ENCODE assay signal across 1 cellular context in the genomic region with DNA sequence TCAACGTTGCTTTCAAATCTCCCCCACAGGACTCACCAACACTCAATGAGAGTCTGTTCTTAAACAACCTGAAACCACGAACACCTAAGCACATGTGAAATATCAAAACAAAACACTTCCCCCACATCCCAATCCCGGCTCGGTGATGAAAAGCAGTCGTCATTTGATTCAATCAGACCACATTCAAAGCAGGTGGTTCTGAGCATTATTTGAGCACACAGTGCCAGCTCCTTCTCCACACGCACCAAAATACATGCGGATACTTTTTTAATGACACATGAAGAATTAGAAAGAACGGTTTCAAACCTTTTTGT.
A peak's percentile ranks its signal among the peaks of the same experiment; 100 is the strongest.
TF ChIP-seq lines count a peak whose summit lies in the region.

No MANE protein-coding gene starts in this region.

TF ChIP-seq in GM12878, 131 proteins besides CTCF, POLR2A, EP300 and RAD21 (continued from another document and continues in another):
- TF ChIP-seq POU2F2 (IDR thresholded peaks at IDR 0.05; ENCODE audit: borderline replicate concordance, low read depth, low read length) (peak; percentile 81; the same call in 2 of the 3 replicates), ZNF274 (IDR thresholded peaks at IDR 0.05; ENCODE audit: insufficient read depth, insufficient read length) (no peak), SMC3 (IDR thresholded peaks at IDR 0.05; ENCODE audit: borderline replicate concordance, low read length) (no peak), EGR1 (IDR thresholded peaks at IDR 0.05; ENCODE audit: borderline replicate concordance in 1 of 2, low read depth in 2 of 2, low read length in 2 of 2) (no peak), KDM1A (IDR thresholded peaks at IDR 0.05; ENCODE audit: borderline replicate concordance) (no peak), SMARCA5 (IDR thresholded peaks at IDR 0.05) (no peak), YY1 (IDR thresholded peaks at IDR 0.05; ENCODE audit: low read depth, low read length) (no peak), ZZZ3 (IDR thresholded peaks at IDR 0.05; ENCODE audit: control insufficient read depth, insufficient read length, low read depth) (no peak), CHD4 (IDR thresholded peaks at IDR 0.05) (no peak), ETV6 (conservative IDR thresholded peaks at IDR 0.05 in 1 of 2, IDR thresholded peaks at IDR 0.05 in 1 of 2; ENCODE audit: borderline replicate concordance in 1 of 2, low read depth in 1 of 2) (no peak), CEBPB (IDR thresholded peaks at IDR 0.05; ENCODE audit: borderline replicate concordance in 1 of 2, low read depth in 2 of 2, low read length in 2 of 2) (no peak), TCF12 (IDR thresholded peaks at IDR 0.05; ENCODE audit: low read depth, low read length) (no peak), BHLHE40 (IDR thresholded peaks at IDR 0.05; ENCODE audit: borderline replicate concordance in 1 of 2, low read depth in 2 of 2, low read length in 1 of 2) (peak; percentile 40 to 59; a peak in 2 of 4 replicates), ZNF384 (IDR thresholded peaks at IDR 0.05; ENCODE audit: borderline replicate concordance, low read depth, low read length) (no peak), SPI1 (IDR thresholded peaks at IDR 0.05; ENCODE audit: borderline replicate concordance, insufficient read depth, low read depth, low read length) (no peak), IKZF2 (IDR thresholded peaks at IDR 0.05) (peak; percentile 59 to 64), NFYA (IDR thresholded peaks at IDR 0.05; ENCODE audit: borderline replicate concordance, low read depth, low read length) (no peak), BMI1 (IDR thresholded peaks at IDR 0.05; ENCODE audit: borderline replicate concordance) (no peak), RCOR1 (conservative IDR thresholded peaks at IDR 0.05; ENCODE audit: low read depth, low read length) (no peak), NBN (IDR thresholded peaks at IDR 0.05) (no peak), LARP7 (IDR thresholded peaks at IDR 0.05) (no peak)
- TF ChIP-seq, protein P1, sequence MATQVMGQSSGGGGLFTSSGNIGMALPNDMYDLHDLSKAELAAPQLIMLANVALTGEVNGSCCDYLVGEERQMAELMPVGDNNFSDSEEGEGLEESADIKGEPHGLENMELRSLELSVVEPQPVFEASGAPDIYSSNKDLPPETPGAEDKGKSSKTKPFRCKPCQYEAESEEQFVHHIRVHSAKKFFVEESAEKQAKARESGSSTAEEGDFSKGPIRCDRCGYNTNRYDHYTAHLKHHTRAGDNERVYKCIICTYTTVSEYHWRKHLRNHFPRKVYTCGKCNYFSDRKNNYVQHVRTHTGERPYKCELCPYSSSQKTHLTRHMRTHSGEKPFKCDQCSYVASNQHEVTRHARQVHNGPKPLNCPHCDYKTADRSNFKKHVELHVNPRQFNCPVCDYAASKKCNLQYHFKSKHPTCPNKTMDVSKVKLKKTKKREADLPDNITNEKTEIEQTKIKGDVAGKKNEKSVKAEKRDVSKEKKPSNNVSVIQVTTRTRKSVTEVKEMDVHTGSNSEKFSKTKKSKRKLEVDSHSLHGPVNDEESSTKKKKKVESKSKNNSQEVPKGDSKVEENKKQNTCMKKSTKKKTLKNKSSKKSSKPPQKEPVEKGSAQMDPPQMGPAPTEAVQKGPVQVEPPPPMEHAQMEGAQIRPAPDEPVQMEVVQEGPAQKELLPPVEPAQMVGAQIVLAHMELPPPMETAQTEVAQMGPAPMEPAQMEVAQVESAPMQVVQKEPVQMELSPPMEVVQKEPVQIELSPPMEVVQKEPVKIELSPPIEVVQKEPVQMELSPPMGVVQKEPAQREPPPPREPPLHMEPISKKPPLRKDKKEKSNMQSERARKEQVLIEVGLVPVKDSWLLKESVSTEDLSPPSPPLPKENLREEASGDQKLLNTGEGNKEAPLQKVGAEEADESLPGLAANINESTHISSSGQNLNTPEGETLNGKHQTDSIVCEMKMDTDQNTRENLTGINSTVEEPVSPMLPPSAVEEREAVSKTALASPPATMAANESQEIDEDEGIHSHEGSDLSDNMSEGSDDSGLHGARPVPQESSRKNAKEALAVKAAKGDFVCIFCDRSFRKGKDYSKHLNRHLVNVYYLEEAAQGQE (IDR thresholded peaks at IDR 0.05; ENCODE audit: low read depth, low read length) = no peak
- TF ChIP-seq, protein P2, sequence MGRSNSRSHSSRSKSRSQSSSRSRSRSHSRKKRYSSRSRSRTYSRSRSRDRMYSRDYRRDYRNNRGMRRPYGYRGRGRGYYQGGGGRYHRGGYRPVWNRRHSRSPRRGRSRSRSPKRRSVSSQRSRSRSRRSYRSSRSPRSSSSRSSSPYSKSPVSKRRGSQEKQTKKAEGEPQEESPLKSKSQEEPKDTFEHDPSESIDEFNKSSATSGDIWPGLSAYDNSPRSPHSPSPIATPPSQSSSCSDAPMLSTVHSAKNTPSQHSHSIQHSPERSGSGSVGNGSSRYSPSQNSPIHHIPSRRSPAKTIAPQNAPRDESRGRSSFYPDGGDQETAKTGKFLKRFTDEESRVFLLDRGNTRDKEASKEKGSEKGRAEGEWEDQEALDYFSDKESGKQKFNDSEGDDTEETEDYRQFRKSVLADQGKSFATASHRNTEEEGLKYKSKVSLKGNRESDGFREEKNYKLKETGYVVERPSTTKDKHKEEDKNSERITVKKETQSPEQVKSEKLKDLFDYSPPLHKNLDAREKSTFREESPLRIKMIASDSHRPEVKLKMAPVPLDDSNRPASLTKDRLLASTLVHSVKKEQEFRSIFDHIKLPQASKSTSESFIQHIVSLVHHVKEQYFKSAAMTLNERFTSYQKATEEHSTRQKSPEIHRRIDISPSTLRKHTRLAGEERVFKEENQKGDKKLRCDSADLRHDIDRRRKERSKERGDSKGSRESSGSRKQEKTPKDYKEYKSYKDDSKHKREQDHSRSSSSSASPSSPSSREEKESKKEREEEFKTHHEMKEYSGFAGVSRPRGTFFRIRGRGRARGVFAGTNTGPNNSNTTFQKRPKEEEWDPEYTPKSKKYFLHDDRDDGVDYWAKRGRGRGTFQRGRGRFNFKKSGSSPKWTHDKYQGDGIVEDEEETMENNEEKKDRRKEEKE (IDR thresholded peaks at IDR 0.05) = no peak
- TF ChIP-seq, protein P3, sequence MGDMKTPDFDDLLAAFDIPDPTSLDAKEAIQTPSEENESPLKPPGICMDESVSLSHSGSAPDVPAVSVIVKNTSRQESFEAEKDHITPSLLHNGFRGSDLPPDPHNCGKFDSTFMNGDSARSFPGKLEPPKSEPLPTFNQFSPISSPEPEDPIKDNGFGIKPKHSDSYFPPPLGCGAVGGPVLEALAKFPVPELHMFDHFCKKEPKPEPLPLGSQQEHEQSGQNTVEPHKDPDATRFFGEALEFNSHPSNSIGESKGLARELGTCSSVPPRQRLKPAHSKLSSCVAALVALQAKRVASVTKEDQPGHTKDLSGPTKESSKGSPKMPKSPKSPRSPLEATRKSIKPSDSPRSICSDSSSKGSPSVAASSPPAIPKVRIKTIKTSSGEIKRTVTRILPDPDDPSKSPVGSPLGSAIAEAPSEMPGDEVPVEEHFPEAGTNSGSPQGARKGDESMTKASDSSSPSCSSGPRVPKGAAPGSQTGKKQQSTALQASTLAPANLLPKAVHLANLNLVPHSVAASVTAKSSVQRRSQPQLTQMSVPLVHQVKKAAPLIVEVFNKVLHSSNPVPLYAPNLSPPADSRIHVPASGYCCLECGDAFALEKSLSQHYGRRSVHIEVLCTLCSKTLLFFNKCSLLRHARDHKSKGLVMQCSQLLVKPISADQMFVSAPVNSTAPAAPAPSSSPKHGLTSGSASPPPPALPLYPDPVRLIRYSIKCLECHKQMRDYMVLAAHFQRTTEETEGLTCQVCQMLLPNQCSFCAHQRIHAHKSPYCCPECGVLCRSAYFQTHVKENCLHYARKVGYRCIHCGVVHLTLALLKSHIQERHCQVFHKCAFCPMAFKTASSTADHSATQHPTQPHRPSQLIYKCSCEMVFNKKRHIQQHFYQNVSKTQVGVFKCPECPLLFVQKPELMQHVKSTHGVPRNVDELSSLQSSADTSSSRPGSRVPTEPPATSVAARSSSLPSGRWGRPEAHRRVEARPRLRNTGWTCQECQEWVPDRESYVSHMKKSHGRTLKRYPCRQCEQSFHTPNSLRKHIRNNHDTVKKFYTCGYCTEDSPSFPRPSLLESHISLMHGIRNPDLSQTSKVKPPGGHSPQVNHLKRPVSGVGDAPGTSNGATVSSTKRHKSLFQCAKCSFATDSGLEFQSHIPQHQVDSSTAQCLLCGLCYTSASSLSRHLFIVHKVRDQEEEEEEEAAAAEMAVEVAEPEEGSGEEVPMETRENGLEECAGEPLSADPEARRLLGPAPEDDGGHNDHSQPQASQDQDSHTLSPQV (IDR thresholded peaks at IDR 0.05) = no peak
- TF ChIP-seq, protein P4, sequence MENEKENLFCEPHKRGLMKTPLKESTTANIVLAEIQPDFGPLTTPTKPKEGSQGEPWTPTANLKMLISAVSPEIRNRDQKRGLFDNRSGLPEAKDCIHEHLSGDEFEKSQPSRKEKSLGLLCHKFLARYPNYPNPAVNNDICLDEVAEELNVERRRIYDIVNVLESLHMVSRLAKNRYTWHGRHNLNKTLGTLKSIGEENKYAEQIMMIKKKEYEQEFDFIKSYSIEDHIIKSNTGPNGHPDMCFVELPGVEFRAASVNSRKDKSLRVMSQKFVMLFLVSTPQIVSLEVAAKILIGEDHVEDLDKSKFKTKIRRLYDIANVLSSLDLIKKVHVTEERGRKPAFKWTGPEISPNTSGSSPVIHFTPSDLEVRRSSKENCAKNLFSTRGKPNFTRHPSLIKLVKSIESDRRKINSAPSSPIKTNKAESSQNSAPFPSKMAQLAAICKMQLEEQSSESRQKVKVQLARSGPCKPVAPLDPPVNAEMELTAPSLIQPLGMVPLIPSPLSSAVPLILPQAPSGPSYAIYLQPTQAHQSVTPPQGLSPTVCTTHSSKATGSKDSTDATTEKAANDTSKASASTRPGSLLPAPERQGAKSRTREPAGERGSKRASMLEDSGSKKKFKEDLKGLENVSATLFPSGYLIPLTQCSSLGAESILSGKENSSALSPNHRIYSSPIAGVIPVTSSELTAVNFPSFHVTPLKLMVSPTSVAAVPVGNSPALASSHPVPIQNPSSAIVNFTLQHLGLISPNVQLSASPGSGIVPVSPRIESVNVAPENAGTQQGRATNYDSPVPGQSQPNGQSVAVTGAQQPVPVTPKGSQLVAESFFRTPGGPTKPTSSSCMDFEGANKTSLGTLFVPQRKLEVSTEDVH (IDR thresholded peaks at IDR 0.05; ENCODE audit: low read depth, partially characterized antibody) = no peak
- TF ChIP-seq, protein P5, sequence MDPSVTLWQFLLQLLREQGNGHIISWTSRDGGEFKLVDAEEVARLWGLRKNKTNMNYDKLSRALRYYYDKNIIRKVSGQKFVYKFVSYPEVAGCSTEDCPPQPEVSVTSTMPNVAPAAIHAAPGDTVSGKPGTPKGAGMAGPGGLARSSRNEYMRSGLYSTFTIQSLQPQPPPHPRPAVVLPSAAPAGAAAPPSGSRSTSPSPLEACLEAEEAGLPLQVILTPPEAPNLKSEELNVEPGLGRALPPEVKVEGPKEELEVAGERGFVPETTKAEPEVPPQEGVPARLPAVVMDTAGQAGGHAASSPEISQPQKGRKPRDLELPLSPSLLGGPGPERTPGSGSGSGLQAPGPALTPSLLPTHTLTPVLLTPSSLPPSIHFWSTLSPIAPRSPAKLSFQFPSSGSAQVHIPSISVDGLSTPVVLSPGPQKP (IDR thresholded peaks at IDR 0.05; ENCODE audit: low read depth, low read length) = no peak
- TF ChIP-seq, protein P6, sequence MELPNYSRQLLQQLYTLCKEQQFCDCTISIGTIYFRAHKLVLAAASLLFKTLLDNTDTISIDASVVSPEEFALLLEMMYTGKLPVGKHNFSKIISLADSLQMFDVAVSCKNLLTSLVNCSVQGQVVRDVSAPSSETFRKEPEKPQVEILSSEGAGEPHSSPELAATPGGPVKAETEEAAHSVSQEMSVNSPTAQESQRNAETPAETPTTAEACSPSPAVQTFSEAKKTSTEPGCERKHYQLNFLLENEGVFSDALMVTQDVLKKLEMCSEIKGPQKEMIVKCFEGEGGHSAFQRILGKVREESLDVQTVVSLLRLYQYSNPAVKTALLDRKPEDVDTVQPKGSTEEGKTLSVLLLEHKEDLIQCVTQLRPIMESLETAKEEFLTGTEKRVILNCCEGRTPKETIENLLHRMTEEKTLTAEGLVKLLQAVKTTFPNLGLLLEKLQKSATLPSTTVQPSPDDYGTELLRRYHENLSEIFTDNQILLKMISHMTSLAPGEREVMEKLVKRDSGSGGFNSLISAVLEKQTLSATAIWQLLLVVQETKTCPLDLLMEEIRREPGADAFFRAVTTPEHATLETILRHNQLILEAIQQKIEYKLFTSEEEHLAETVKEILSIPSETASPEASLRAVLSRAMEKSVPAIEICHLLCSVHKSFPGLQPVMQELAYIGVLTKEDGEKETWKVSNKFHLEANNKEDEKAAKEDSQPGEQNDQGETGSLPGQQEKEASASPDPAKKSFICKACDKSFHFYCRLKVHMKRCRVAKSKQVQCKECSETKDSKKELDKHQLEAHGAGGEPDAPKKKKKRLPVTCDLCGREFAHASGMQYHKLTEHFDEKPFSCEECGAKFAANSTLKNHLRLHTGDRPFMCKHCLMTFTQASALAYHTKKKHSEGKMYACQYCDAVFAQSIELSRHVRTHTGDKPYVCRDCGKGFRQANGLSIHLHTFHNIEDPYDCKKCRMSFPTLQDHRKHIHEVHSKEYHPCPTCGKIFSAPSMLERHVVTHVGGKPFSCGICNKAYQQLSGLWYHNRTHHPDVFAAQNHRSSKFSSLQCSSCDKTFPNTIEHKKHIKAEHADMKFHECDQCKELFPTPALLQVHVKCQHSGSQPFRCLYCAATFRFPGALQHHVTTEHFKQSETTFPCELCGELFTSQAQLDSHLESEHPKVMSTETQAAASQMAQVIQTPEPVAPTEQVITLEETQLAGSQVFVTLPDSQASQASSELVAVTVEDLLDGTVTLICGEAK (IDR thresholded peaks at IDR 0.05; ENCODE audit: borderline replicate concordance) = no peak
- TF ChIP-seq, protein P7, sequence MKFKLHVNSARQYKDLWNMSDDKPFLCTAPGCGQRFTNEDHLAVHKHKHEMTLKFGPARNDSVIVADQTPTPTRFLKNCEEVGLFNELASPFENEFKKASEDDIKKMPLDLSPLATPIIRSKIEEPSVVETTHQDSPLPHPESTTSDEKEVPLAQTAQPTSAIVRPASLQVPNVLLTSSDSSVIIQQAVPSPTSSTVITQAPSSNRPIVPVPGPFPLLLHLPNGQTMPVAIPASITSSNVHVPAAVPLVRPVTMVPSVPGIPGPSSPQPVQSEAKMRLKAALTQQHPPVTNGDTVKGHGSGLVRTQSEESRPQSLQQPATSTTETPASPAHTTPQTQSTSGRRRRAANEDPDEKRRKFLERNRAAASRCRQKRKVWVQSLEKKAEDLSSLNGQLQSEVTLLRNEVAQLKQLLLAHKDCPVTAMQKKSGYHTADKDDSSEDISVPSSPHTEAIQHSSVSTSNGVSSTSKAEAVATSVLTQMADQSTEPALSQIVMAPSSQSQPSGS (IDR thresholded peaks at IDR 0.05; ENCODE audit: low read length) = peak; percentile 63; the same call in 1 of the 2 replicates
- TF ChIP-seq, protein P8, sequence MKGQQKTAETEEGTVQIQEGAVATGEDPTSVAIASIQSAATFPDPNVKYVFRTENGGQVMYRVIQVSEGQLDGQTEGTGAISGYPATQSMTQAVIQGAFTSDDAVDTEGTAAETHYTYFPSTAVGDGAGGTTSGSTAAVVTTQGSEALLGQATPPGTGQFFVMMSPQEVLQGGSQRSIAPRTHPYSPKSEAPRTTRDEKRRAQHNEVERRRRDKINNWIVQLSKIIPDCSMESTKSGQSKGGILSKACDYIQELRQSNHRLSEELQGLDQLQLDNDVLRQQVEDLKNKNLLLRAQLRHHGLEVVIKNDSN (IDR thresholded peaks at IDR 0.05; ENCODE audit: borderline replicate concordance, extremely low read length, insufficient read depth, low read depth, low read length) = no peak
